1 cellular context compared by ENCODE assay signal in the genomic region with DNA sequence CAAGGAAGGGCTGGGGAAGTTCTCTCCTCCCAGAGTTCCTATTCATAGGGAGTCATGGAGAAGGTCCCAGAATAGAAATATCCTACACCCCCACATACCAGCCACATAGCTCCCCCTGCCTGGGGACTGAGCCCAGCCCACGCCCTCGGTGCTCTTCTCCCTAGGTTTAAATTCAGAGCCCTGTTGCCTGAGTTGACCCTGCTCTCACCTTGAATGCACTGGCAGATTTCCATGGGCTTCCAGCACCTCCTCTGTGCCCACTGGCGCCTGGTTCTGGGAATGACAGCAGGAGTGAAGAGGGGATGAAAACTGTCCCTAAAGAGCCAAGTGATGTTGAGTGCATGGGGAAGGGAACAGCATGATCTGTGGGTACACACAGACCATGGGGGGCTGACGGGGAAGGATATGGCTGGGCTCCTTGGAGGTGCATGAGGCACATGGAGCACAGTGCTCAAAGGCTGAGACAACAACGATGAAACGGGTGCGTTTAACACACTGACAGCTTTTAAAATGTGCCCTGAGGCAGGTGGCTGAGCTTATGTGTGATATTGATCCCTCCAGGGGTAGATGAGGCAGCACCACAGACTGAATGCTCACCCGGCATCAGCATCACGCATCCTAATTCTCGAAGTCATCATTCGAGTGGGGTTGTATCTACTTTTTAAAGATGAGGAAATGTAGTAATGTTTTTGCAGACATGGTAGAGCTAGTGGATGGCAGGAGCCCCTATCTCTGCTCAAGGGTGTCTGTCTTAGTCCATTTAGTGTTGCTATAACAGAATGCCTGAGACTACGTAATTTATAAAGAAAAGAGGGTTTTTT.
TF ChIP-seq lines count a peak whose summit lies in the region.

No MANE protein-coding gene starts in this region.

TF ChIP-seq in IMR-90, 13 proteins besides CTCF, POLR2A, EP300 and RAD21:
- TF ChIP-seq CEBPB (IDR thresholded peaks at IDR 0.05; ENCODE audit: low read depth, low read length) (no peak), FOS (IDR thresholded peaks at IDR 0.05; ENCODE audit: low read depth, low read length) (no peak), MAFK (IDR thresholded peaks at IDR 0.05; ENCODE audit: low read depth, low read length) (no peak), BHLHE40 (IDR thresholded peaks at IDR 0.05; ENCODE audit: low read depth, low read length) (no peak), CHD1 (IDR thresholded peaks at IDR 0.05; ENCODE audit: low read depth, low read length) (no peak), SMC3 (IDR thresholded peaks at IDR 0.05; ENCODE audit: low read depth, low read length) (no peak), MXI1 (IDR thresholded peaks at IDR 0.05; ENCODE audit: borderline replicate concordance, low read depth, low read length) (no peak), RCOR1 (IDR thresholded peaks at IDR 0.05; ENCODE audit: insufficient replicate concordance, low read length) (no peak), RFX5 (IDR thresholded peaks at IDR 0.05; ENCODE audit: low read depth, low read length) (no peak)
- TF ChIP-seq, protein P1, sequence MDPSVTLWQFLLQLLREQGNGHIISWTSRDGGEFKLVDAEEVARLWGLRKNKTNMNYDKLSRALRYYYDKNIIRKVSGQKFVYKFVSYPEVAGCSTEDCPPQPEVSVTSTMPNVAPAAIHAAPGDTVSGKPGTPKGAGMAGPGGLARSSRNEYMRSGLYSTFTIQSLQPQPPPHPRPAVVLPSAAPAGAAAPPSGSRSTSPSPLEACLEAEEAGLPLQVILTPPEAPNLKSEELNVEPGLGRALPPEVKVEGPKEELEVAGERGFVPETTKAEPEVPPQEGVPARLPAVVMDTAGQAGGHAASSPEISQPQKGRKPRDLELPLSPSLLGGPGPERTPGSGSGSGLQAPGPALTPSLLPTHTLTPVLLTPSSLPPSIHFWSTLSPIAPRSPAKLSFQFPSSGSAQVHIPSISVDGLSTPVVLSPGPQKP (IDR thresholded peaks at IDR 0.05; ENCODE audit: borderline replicate concordance, low read depth, low read length), result no peak
